2 cellular contexts compared by ENCODE assay signal in the genomic region with DNA sequence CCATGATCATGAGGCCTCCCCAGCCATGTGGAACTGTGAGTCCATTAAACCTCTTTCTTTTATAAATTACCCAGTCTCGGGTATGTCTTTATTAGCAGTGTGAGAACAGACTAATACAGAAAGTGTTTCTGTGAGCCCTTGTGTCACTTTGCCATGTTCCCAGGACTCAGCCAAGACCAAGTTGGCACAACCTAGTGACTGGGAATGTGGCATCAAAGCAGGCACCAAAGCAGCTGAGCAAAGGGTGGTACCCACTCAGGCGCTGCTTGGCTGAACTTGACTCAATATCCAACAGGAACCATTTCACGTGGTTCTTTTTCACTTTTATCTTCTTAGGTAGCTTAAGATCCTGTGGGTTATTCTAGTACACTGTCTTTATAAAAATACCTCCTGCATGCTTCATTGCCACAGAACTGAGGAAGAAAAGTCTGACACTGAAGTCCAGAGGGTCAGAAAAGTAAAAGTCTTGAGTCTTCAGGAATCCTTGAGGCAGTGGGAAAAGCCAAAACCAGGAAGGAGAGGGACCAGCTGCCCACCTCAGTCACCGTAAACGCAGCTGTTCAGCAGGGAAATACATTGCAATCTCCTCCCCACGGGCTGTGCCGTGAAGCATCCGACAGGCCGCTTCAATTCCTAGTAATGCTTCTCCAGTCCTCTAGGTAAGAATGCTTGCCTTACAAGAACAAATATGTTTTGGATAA.
TF ChIP-seq lines count a peak whose summit lies in the region.

No MANE protein-coding gene starts in this region.

TF ChIP-seq in GM23338, 12 proteins besides CTCF, POLR2A, EP300 and RAD21 (continued from another document):
- TF ChIP-seq, protein P1, sequence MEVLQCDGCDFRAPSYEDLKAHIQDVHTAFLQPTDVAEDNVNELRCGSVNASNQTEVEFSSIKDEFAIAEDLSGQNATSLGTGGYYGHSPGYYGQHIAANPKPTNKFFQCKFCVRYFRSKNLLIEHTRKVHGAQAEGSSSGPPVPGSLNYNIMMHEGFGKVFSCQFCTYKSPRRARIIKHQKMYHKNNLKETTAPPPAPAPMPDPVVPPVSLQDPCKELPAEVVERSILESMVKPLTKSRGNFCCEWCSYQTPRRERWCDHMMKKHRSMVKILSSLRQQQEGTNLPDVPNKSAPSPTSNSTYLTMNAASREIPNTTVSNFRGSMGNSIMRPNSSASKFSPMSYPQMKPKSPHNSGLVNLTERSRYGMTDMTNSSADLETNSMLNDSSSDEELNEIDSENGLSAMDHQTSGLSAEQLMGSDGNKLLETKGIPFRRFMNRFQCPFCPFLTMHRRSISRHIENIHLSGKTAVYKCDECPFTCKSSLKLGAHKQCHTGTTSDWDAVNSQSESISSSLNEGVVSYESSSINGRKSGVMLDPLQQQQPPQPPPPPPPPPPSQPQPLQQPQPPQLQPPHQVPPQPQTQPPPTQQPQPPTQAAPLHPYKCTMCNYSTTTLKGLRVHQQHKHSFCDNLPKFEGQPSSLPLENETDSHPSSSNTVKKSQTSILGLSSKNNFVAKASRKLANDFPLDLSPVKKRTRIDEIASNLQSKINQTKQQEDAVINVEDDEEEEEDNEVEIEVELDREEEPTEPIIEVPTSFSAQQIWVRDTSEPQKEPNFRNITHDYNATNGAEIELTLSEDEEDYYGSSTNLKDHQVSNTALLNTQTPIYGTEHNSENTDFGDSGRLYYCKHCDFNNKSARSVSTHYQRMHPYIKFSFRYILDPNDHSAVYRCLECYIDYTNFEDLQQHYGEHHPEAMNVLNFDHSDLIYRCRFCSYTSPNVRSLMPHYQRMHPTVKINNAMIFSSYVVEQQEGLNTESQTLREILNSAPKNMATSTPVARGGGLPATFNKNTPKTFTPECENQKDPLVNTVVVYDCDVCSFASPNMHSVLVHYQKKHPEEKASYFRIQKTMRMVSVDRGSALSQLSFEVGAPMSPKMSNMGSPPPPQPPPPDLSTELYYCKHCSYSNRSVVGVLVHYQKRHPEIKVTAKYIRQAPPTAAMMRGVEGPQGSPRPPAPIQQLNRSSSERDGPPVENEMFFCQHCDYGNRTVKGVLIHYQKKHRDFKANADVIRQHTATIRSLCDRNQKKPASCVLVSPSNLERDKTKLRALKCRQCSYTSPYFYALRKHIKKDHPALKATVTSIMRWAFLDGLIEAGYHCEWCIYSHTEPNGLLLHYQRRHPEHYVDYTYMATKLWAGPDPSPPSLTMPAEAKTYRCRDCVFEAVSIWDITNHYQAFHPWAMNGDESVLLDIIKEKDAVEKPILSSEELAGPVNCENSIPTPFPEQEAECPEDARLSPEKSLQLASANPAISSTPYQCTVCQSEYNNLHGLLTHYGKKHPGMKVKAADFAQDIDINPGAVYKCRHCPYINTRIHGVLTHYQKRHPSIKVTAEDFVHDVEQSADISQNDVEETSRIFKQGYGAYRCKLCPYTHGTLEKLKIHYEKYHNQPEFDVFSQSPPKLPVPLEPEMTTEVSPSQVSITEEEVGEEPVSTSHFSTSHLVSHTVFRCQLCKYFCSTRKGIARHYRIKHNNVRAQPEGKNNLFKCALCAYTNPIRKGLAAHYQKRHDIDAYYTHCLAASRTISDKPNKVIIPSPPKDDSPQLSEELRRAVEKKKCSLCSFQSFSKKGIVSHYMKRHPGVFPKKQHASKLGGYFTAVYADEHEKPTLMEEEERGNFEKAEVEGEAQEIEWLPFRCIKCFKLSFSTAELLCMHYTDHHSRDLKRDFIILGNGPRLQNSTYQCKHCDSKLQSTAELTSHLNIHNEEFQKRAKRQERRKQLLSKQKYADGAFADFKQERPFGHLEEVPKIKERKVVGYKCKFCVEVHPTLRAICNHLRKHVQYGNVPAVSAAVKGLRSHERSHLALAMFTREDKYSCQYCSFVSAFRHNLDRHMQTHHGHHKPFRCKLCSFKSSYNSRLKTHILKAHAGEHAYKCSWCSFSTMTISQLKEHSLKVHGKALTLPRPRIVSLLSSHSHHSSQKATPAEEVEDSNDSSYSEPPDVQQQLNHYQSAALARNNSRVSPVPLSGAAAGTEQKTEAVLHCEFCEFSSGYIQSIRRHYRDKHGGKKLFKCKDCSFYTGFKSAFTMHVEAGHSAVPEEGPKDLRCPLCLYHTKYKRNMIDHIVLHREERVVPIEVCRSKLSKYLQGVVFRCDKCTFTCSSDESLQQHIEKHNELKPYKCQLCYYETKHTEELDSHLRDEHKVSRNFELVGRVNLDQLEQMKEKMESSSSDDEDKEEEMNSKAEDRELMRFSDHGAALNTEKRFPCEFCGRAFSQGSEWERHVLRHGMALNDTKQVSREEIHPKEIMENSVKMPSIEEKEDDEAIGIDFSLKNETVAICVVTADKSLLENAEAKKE (CRISPR knock-in tag; IDR thresholded peaks at IDR 0.05): no peak
- TF ChIP-seq POLR2AphosphoS5 (IDR thresholded peaks at IDR 0.05; ENCODE audit: low read depth): no peak

TF ChIP-seq in K562, 482 proteins besides CTCF, POLR2A, EP300 and RAD21 (continued from another document):
- TF ChIP-seq TEAD4 (IDR thresholded peaks at IDR 0.05; ENCODE audit: low read length) (no peak), TEAD4 (CRISPR knock-in tag; IDR thresholded peaks at IDR 0.05; ENCODE audit: borderline replicate concordance) (no peak), GABPB2 (CRISPR knock-in tag; conservative IDR thresholded peaks at IDR 0.05) (no peak), LEF1 (IDR thresholded peaks at IDR 0.05) (no peak)
- TF ChIP-seq, protein P2, sequence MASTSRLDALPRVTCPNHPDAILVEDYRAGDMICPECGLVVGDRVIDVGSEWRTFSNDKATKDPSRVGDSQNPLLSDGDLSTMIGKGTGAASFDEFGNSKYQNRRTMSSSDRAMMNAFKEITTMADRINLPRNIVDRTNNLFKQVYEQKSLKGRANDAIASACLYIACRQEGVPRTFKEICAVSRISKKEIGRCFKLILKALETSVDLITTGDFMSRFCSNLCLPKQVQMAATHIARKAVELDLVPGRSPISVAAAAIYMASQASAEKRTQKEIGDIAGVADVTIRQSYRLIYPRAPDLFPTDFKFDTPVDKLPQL (IDR thresholded peaks at IDR 0.05; ENCODE audit: extremely low read depth, insufficient read length): no peak
- TF ChIP-seq, protein P3, sequence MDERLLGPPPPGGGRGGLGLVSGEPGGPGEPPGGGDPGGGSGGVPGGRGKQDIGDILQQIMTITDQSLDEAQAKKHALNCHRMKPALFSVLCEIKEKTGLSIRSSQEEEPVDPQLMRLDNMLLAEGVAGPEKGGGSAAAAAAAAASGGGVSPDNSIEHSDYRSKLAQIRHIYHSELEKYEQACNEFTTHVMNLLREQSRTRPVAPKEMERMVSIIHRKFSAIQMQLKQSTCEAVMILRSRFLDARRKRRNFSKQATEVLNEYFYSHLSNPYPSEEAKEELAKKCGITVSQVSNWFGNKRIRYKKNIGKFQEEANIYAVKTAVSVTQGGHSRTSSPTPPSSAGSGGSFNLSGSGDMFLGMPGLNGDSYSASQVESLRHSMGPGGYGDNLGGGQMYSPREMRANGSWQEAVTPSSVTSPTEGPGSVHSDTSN (CRISPR knock-in tag; IDR thresholded peaks at IDR 0.05; ENCODE audit: low read depth): no peak
- TF ChIP-seq, protein P3 (tag; conservative IDR thresholded peaks at IDR 0.05; ENCODE audit: low read depth): no peak
